20 cellular contexts compared by ENCODE assay signal in the genomic region with DNA sequence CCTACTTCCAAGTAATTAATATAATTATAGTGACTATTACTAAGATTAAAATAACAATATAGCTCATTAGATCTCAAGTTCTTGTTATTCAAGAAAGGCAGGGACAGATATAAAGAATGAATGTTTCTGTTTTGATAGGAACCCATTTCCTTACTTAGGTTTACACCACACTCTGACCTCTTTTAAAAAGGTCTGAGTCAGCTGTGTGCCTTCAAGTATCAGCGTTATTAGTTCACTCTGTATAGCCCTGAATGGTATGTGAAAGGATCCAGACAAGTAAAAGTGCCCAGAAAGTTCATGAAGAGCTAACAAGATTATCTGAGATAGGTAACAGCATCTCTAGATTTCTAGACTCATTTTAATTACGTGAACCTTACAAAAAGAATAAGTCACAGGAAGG. TPM values are rescaled to one million over a fixed set of nuclear protein-coding genes. Genes with fewer than 3 reads are reported as not detected.
A peak's percentile ranks its signal among the peaks of the same experiment; 100 is the strongest.
DNase-seq lines count a peak whose midpoint lies in the region; ATAC-seq and TF ChIP-seq lines count a peak whose summit lies in the region.
"Had no signal": no experiment of that assay in that cellular context is flagged by ENCODE, and none has a peak within 500 bp of the region (broad histone marks: within the 10 kb centered on the region; RNA-seq: fewer than 3 reads in every experiment).

No MANE protein-coding gene starts in this region.

- no peaks in the 10 kb centered on the region for H3K27me3 Mint-ChIP-seq in CD8-positive, alpha-beta T cell (ENCODE audit: low read depth)
- H3K27me3 Mint-ChIP-seq in HFFc6 (ENCODE audit: insufficient read depth) (no peaks in the 10 kb centered on the region), chondrocyte (ENCODE audit: low read depth) (no peaks in the 10 kb centered on the region)

- peaks cover 67% of the 10 kb centered on the region for H3K36me3 Mint-ChIP-seq in CD8-positive, alpha-beta T cell
- H3K36me3 Mint-ChIP-seq in HFFc6 (ENCODE audit: low read depth) (peaks cover 24% of the 10 kb centered on the region), chondrocyte (ENCODE audit: low read depth) (peaks cover 8% of the 10 kb centered on the region)

- H3K9me3 Mint-ChIP-seq in CD8-positive, alpha-beta T cell: no peaks in the 10 kb centered on the region
- no peaks in the 10 kb centered on the region for H3K9me3 Mint-ChIP-seq in HFFc6
- no peaks in the 10 kb centered on the region for H3K9me3 Mint-ChIP-seq in chondrocyte (ENCODE audit: low read depth)
- H3K9me3 Mint-ChIP-seq: endodermal cell had no signal

- POLR2A ChIA-PET in CD8-positive, alpha-beta T cell (lab: Charles Lee): no interaction called here

- no peaks in the 10 kb centered on the region for H3K4me1 ChIP-seq in CD8-positive, alpha-beta T cell (ENCODE audit: insufficient read depth, low read length)

- CTCF ChIA-PET in CD8-positive, alpha-beta T cell (lab: Charles Lee): interaction anchor here (1.0 kb wide), 1 partner anchor 21 kb away, joined by 4 read pairs; no protein-coding TSS in a partner anchor

- peaks cover 30% of the 10 kb centered on the region for H3K4me1 Mint-ChIP-seq in CD8-positive, alpha-beta T cell (ENCODE audit: low read depth)
- peaks cover 14% of the 10 kb centered on the region for H3K4me1 Mint-ChIP-seq in HFFc6 (ENCODE audit: low read depth)
- H3K4me1 Mint-ChIP-seq in chondrocyte (ENCODE audit: low read depth): peaks cover 9% of the 10 kb centered on the region

- no peak for ATAC-seq in CD8-positive, alpha-beta T cell
- no peak for ATAC-seq in GM19351 (IDR thresholded peaks at IDR 0.05; ENCODE audit: unreplicated experiment)
- ATAC-seq: left colon, Right ventricle myocardium inferior had no signal

- TF ChIP-seq CTCF in CD8-positive, alpha-beta T cell (IDR thresholded peaks at IDR 0.05): no peak
- TF ChIP-seq CTCF in HFFc6 (IDR thresholded peaks at IDR 0.05): no peak
- no peak for TF ChIP-seq CTCF in chondrocyte (IDR thresholded peaks at IDR 0.05)

- H3K36me3 ChIP-seq in CD8-positive, alpha-beta T cell (ENCODE audit: insufficient read depth, low read length): peaks cover 9% of the 10 kb centered on the region

- intact Hi-C loops in CD8-positive, alpha-beta T cell (cut with DNase I, micrococcal nuclease): loop anchor here in 1 of 2 experiments (2.0 kb wide), 1 partner anchor 17 kb away; no protein-coding TSS in a partner anchor

- H3K27me3 ChIP-seq in CD8-positive, alpha-beta T cell (ENCODE audit: insufficient read depth, low read length): no peaks in the 10 kb centered on the region
- H3K27me3 ChIP-seq: tibial artery had no signal

- DNase-seq in CD8-positive, alpha-beta T cell: no peak
- DNase-seq in HFFc6 (peak; percentile 22), chondrocyte (ENCODE audit: low spot score) (no peak), hepatic stellate cell (ENCODE audit: low spot score) (peak; percentile 7), LoVo (ENCODE audit: low spot score) (no peak), NCI-H1048 (lab: John Stamatoyannopoulos, UW) (no peak), OCI-M2 (lab: John Stamatoyannopoulos, UW; ENCODE audit: unreplicated experiment) (no peak)
- DNase-seq: activated CD4-positive, alpha-beta T cell treated with anti-CD3 and anti-CD28 coated beads, Interleukin-2, amount 50 U/mL, for 4 hours; DMS53; endodermal cell; foreskin melanocyte; left colon; MM.1S; NCI-H187; posterior cingulate gyrus; stimulated activated naive CD4-positive, alpha-beta T cell; tibial artery had no signal

- H3K9me3 ChIP-seq in CD8-positive, alpha-beta T cell (ENCODE audit: low read length): no peaks in the 10 kb centered on the region
- H3K9me3 ChIP-seq: tibial artery had no signal

- H3K27ac Mint-ChIP-seq in CD8-positive, alpha-beta T cell: peak overlapping the region; percentile 25
- no peak overlapping the region for H3K27ac Mint-ChIP-seq in HFFc6
- H3K27ac Mint-ChIP-seq in chondrocyte (ENCODE audit: unreplicated experiment): peak overlapping the region; percentile 10
- H3K27ac Mint-ChIP-seq: endodermal cell had no signal

- H3K4me3 ChIP-seq in CD8-positive, alpha-beta T cell (ENCODE audit: low read depth, low read length): no peak overlapping the region
- H3K4me3 ChIP-seq: tibial artery had no signal

- H3K27ac ChIP-seq in CD8-positive, alpha-beta T cell (ENCODE audit: low read depth, low read length): no peak overlapping the region
- H3K27ac ChIP-seq: C4-2B, tibial artery had no signal

- H3K4me3 Mint-ChIP-seq in CD8-positive, alpha-beta T cell: no peak overlapping the region
- H3K4me3 Mint-ChIP-seq in HFFc6: no peak overlapping the region
- no peak overlapping the region for H3K4me3 Mint-ChIP-seq in chondrocyte (ENCODE audit: unreplicated experiment)
- H3K4me3 Mint-ChIP-seq: endodermal cell had no signal

RNA-seq across cellular contexts. Expression of a gene that starts 28.9 kb away (rescaled TPM):
- total RNA-seq in CD8-positive, alpha-beta T cell: 10 to 100 TPM; 24.7 to 27.6 TPM
- total RNA-seq in HFFc6 (2021; fragmentation: NEBNext Ultra II Directional; extraction: Animal tissue kit (Norgen Biotek cat#: 25700)): 10 to 100 TPM; 43.9 to 50.8 (median 46.2) TPM
- 37.2 to 40.7 TPM (median 39.1 TPM) in 3 replicates for total RNA-seq in chondrocyte

RNA-seq across cellular contexts. Expression of a gene that starts 29.7 kb away (rescaled TPM):
- under 1 TPM; 0.16 to 0.25 TPM for total RNA-seq in CD8-positive, alpha-beta T cell
- 1 to 10 TPM; 2.2 to 6.2 (median 2.6) TPM for total RNA-seq in HFFc6 (2021; fragmentation: NEBNext Ultra II Directional; extraction: Animal tissue kit (Norgen Biotek cat#: 25700))
- 1.3 to 2.5 TPM (median 2.4 TPM) in 3 replicates for total RNA-seq in chondrocyte

RNA-seq across cellular contexts. Expression of a gene that starts 52.1 kb away (rescaled TPM):
- total RNA-seq in CD8-positive, alpha-beta T cell: not detected
- not detected for total RNA-seq in HFFc6 (2021; fragmentation: NEBNext Ultra II Directional; extraction: Animal tissue kit (Norgen Biotek cat#: 25700))
- total RNA-seq in chondrocyte: not detected in 3 replicates

Comparison
In these comparisons a context has a peak if more than half of its experiments do, and no peak if none do; other contexts are left out.
1. DNase-seq: peak in HFFc6 (single experiment) and hepatic stellate cell (single experiment); none in CD8-positive, alpha-beta T cell (0 of 7), chondrocyte (single experiment), LoVo (single experiment), NCI-H1048 (single experiment) and OCI-M2 (single experiment).